In the genomic region with DNA sequence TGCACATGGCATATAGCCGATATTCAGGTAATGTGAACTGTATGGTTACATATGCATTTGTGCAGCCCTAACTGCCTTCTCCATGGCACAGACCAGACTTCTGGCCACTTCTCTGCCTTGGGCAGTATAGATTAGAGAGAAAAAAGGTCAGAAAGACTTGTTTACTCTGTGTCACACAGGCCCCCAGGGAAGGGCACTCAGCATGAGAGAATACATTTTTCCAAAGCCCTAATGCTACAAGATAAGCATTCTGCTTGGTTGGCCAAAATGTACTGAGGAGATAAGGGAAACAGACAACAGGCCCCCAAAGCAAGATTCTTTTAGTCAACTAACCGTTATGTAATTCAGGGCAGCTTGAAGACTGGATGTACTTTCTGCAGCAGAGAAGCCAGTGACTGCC, we compare ENCODE assay signal across 31 cellular contexts.
"Had no signal": no experiment of that assay in that cellular context is flagged by ENCODE, and none has a peak within 500 bp of the region (broad histone marks: within the 10 kb centered on the region; RNA-seq: fewer than 3 reads in every experiment).

No MANE protein-coding gene starts in this region.

- DNase-seq: activated CD4-positive, alpha-beta T cell treated with anti-CD3 and anti-CD28 coated beads, Interleukin-2, amount 10 ng/mL, durations not matched to agents 24 days and 14 days; activated CD4-positive, alpha-beta T cell treated with anti-CD3 and anti-CD28 coated beads, Interleukin-2, amount 50 U/mL, for 4 hours; activated CD8-positive, alpha-beta T cell treated with anti-CD3 and anti-CD28 coated beads for 36 hours; activated gamma-delta T cell; activated naive CD4-positive, alpha-beta T cell treated with Interleukin-2 at 50 U/mL for 16 hours; activated naive CD8-positive, alpha-beta T cell treated with anti-CD3 and anti-CD28 coated beads, Interleukin-2, amount 10 ng/mL, durations not matched to agents 7 days and 5 days; activated T-cell treated with anti-CD3 and anti-CD28 coated beads, Interleukin-2, amount 50 U/mL, for 1 hour; amygdala; Kasumi-1; KG1; MG63; NCI-H1048; NCI-H1105 treated with DMSO at 0.1 percent for 48 hours; NCI-H1436; NCI-H1694 treated with DMSO at 0.1 percent for 48 hours; NCI-H2029; NCI-H2171; NCI-H510A; NCI-H526; NCI-H748 treated with DMSO at 0.1 percent for 48 hours; NK-92 treated with Interleukin-12 subunit alpha and Interleukin-12 subunit beta, amount 100 ng/mL, for 24 hours; PC-9; T-helper 1 cell; T-helper 2 cell; T-helper 9 cell; WERI-Rb-1 had no signal

- H3K4me3 ChIP-seq: ascending aorta, MG63, PC-9, SK-N-MC had no signal

- FAIRE-seq: RCC 7860 had no signal

- H3K27me3 ChIP-seq: ascending aorta had no signal

- H3K9me3 ChIP-seq: ascending aorta, MG63 had no signal

- H3K27ac ChIP-seq: ascending aorta, PC-9, RWPE1, SK-N-MC, WERI-Rb-1 had no signal

- H2AFZ ChIP-seq: PC-9 had no signal

- H3K4me2 ChIP-seq: PC-9 had no signal

- H3K4me1 ChIP-seq: ascending aorta had no signal

- ATAC-seq: activated CD8-positive, alpha-beta T cell treated with anti-CD3 and anti-CD28 coated beads for 36 hours; Right ventricle myocardium inferior had no signal

- H3K36me3 ChIP-seq: ascending aorta, MG63, WERI-Rb-1 had no signal
